22 cellular contexts compared by ENCODE assay signal in the genomic region with DNA sequence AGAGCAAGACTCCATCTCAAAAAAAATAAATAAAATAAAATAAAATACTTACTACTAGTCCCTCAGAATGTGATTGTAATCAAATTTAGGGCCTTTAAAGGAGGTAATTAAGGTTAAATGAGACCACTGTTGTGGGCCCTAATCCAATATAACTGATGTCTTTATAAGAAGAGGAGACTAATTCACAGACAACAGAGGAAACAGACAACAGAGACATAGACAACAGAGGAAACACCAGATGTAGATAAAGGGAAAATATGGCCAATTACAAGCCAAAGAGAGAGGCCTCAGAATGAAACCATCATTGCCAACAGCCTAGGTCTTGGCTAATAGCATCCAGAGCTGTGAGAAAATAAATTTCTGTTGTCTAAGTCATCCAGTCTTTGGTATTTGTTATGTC.
"Had no signal": no experiment of that assay in that cellular context is flagged by ENCODE, and none has a peak within 500 bp of the region (broad histone marks: within the 10 kb centered on the region; RNA-seq: fewer than 3 reads in every experiment).

No MANE protein-coding gene starts in this region.

- ATAC-seq: K562, Right ventricle myocardium inferior had no signal

- H3K4me2 ChIP-seq: KMS-11, PC-9 had no signal

- H3K4me3 ChIP-seq: K562, PC-9, Peyer's patch, SJCRH30, SK-N-MC had no signal

- H3K9ac ChIP-seq: KMS-11 had no signal

- DNase-seq: Kasumi-1, MM.1S, NCI-H1092 treated with DMSO at 0.1 percent for 48 hours, NCI-H1436, NCI-H187, NCI-H2029, NCI-H2081 treated with DMSO at 0.1 percent for 48 hours, NCI-H2171, NCI-H226, NCI-H446, NCI-H510A, NCI-H524 treated with DMSO at 0.1 percent for 48 hours, NCI-H69, OCI-M1, PC-9, Peyer's patch, SHP77 treated with DMSO at 0.1 percent for 48 hours, SJCRH30 had no signal

- H3K27ac ChIP-seq: KMS-11, PC-9, Peyer's patch, SJCRH30, SK-N-MC had no signal

- H3K36me3 ChIP-seq: Peyer's patch, SJCRH30 had no signal

- H3K4me1 ChIP-seq: Peyer's patch, SJCRH30 had no signal

- H3K27me3 ChIP-seq: Peyer's patch, SJCRH30 had no signal
